Comparison of ENCODE assay signal across 5 cellular contexts in the genomic region with DNA sequence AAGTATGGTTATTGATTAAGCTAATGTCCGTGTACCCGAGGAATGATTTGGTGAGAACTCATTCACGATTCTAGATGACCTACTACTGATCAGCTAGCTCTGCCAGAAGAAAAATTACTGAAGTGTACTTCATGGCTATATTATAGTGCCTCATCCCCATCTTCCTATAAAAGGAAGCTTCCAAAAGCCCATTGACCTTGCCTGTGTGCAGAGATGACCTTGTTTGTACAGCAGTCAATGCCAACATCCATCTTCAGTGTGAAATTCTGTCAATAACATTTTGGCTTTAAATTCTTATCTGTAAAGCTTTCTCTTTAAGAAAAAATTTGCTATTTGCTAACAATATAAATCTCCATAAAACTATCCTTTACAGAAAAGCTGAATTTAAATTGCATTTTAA.
"Had no signal": no experiment of that assay in that cellular context is flagged by ENCODE, and none has a peak within 500 bp of the region (broad histone marks: within the 10 kb centered on the region; RNA-seq: fewer than 3 reads in every experiment).

No MANE protein-coding gene starts in this region.

- ATAC-seq: GM23338 had no signal

- H2AFZ ChIP-seq: GM23338 had no signal

- H3K4me3 ChIP-seq: GM23338 had no signal

- H3K4me2 ChIP-seq: GM23338 had no signal

- FAIRE-seq: H1, HTR-8/SVneo had no signal

- DNase-seq: H9, HCEC 1CT had no signal
